Comparison of ENCODE assay signal across 8 cellular contexts in the genomic region with DNA sequence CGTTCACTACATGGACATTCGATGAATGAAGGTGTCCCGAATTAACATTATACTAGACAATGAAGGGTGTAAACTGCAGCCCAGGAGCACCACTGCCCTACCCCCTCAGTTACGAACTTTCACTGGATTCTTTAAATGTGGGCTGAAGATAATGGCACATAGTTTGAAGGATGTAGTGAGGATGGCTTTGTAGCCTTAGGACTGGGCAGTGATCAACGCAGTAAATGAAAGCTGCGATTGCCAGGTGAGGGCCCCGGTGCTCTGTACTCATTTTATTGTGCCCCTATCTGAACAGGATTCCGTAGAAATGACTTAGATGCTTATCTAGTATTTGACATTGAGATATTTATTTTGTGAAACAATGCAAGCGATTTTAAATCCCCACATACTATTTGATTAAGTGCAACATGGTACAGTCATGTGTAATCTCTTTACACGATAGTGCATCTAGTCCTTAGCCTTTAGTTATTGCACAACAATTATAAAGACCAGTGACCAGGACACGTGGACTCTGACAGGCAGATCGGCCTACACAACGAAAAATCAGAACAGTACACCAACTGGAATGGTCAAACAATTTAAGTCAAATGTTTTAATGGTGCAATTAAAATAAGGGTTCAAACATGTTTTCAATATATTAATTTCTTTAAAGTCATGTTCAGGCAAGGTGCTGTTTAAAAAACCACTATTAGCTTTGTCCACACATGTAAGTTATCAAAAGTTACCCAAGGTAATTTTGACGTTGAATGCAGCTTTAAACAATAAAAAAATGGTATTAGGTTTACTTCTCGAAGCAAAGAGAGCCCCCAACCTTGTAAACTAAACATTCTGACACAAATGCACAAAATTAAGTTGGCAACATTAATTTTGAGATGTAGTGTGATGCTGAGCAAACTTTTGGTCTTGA. TPM values are rescaled to one million over a fixed set of nuclear protein-coding genes. Genes with fewer than 3 reads are reported as not detected.
DNase-seq lines count a peak whose midpoint lies in the region; ATAC-seq and TF ChIP-seq lines count a peak whose summit lies in the region.

No MANE protein-coding gene starts in this region.

- H3K9ac ChIP-seq in HUES48 (ENCODE audit: low read depth, low read length) (peak overlapping the region; percentile 98), mesendoderm (ENCODE audit: low read length) (peak overlapping the region; percentile 97)

- intact Hi-C loops in Calu3 (cut with micrococcal nuclease; ENCODE audit: unreplicated experiment), result no loop called here
- intact Hi-C loops in ascending aorta (cut with DNase I), result loop anchor here (2.0 to 10.0 kb wide), 4 partner anchors 29 to 357 kb away; a partner anchor contains a TSS

- H3K4me1 Mint-ChIP-seq in Calu3 (ENCODE audit: low read depth, unreplicated experiment), result no peaks in the 10 kb centered on the region
- H3K4me1 Mint-ChIP-seq in activated naive CD4-positive, alpha-beta T cell treated with anti-CD3 and anti-CD28 coated beads, Interleukin-2, amount 10 ng/mL, durations not matched to agents 7 days and 5 days, result peaks cover 27% of the 10 kb centered on the region

- no peak for ATAC-seq in HG03378 (IDR thresholded peaks at IDR 0.05; ENCODE audit: unreplicated experiment)

- no peak for DNase-seq in Calu3
- no peak for DNase-seq in ascending aorta (ENCODE audit: low spot score in 2 of 2)
- peak; percentile 44 for DNase-seq in mesendoderm
- DNase-seq in activated naive CD4-positive, alpha-beta T cell treated with anti-CD3 and anti-CD28 coated beads, Interleukin-2, amount 10 ng/mL, durations not matched to agents 7 days and 5 days, result no peak
- DNase-seq in nucleus accumbens (lab: John Stamatoyannopoulos, UW), result no peak
- DNase-seq in activated effector memory CD4-positive, alpha-beta T cell treated with Interleukin-2 at 50 U/mL for 16 hours, result no peak

- no peak overlapping the region for H2AK5ac ChIP-seq in mesendoderm (ENCODE audit: low read length)

- H4K5ac ChIP-seq in mesendoderm (ENCODE audit: low read length), result no peak overlapping the region

- H3K4me2 ChIP-seq in mesendoderm (ENCODE audit: low read length), result peak overlapping the region; percentile 56

- H3K23ac ChIP-seq in mesendoderm (ENCODE audit: low read length), result no peak overlapping the region

- no peak overlapping the region for H2BK5ac ChIP-seq in mesendoderm (ENCODE audit: low read length)

- H2BK120ac ChIP-seq in mesendoderm (ENCODE audit: low read depth, low read length), result no peak overlapping the region

- H3K27ac ChIP-seq in HUES48 (ENCODE audit: low read depth, low read length) (peak overlapping the region; percentile 99), ascending aorta (peak overlapping the region; percentile 35 to 85), mesendoderm (ENCODE audit: low read depth, low read length) (peak overlapping the region; percentile 53)

- H3K56ac ChIP-seq in mesendoderm (ENCODE audit: low read length), result peak overlapping the region; percentile 98

- no peaks in the 10 kb centered on the region for H3K9me3 Mint-ChIP-seq in Calu3 (ENCODE audit: low read depth, unreplicated experiment)
- no peaks in the 10 kb centered on the region for H3K9me3 Mint-ChIP-seq in activated naive CD4-positive, alpha-beta T cell treated with anti-CD3 and anti-CD28 coated beads, Interleukin-2, amount 10 ng/mL, durations not matched to agents 7 days and 5 days

- no peaks in the 10 kb centered on the region for H3K79me1 ChIP-seq in mesendoderm (ENCODE audit: low read length)

- no peak overlapping the region for H3K4ac ChIP-seq in mesendoderm (ENCODE audit: low read depth, low read length)

- peaks cover 3% of the 10 kb centered on the region for H3K79me2 ChIP-seq in mesendoderm (ENCODE audit: control insufficient read depth, insufficient read depth, low read length)

- H3K4me1 ChIP-seq in HUES48 (ENCODE audit: control insufficient read depth, insufficient read depth, low read length) (peaks cover 13% of the 10 kb centered on the region), ascending aorta (peaks cover 3 to 19% of the 10 kb centered on the region in 2 donors), mesendoderm (ENCODE audit: control insufficient read depth, low read depth, low read length) (no peaks in the 10 kb centered on the region)

- no peak overlapping the region for H3K18ac ChIP-seq in mesendoderm (ENCODE audit: low read length)

- H3K9me3 ChIP-seq in HUES48 (ENCODE audit: control insufficient read depth, insufficient read depth, low read length), result no peaks in the 10 kb centered on the region
- H3K9me3 ChIP-seq in ascending aorta, result no peaks in the 10 kb centered on the region

- H3K4me3 ChIP-seq in HUES48 (ENCODE audit: low read depth, low read length) (peak overlapping the region; percentile 89), ascending aorta (peak overlapping the region; percentile 76 to 90), mesendoderm (ENCODE audit: low read length) (peak overlapping the region; percentile 82)

- no TSS peak for BruUV-seq in Calu3 (replicated peaks; lab: Mats Ljungman, UMichigan)

- peaks cover 18% of the 10 kb centered on the region for H3K36me3 Mint-ChIP-seq in Calu3 (ENCODE audit: insufficient read depth, unreplicated experiment)
- H3K36me3 Mint-ChIP-seq in activated naive CD4-positive, alpha-beta T cell treated with anti-CD3 and anti-CD28 coated beads, Interleukin-2, amount 10 ng/mL, durations not matched to agents 7 days and 5 days, result peaks cover 26% of the 10 kb centered on the region

- CTCF ChIA-PET in Calu3 (lab: Charles Lee), result no interaction called here
- CTCF ChIA-PET in activated naive CD4-positive, alpha-beta T cell treated with anti-CD3 and anti-CD28 coated beads, Interleukin-2, amount 10 ng/mL, durations not matched to agents 7 days and 5 days (lab: Charles Lee), result interaction anchor here (1.1 to 6.0 kb wide), 4 partner anchors 122 to 273 kb away, joined by 3 to 25 read pairs (median 4); no protein-coding TSS in a partner anchor

- TF ChIP-seq CTCF in Calu3 (IDR thresholded peaks at IDR 0.05; ENCODE audit: unreplicated experiment) (no peak), ascending aorta (IDR thresholded peaks at IDR 0.05) (no peak)

- no peak overlapping the region for H4K8ac ChIP-seq in mesendoderm (ENCODE audit: low read depth, low read length)

- peaks cover 27% of the 10 kb centered on the region for H3K36me3 ChIP-seq in HUES48 (ENCODE audit: control insufficient read depth, insufficient read depth, low read length)
- H3K36me3 ChIP-seq in ascending aorta, result peaks cover 0 to 9% of the 10 kb centered on the region in 2 donors
- no peaks in the 10 kb centered on the region for H3K36me3 ChIP-seq in mesendoderm (ENCODE audit: control insufficient read depth, insufficient read depth, low read length)

- no peaks in the 10 kb centered on the region for H3K27me3 Mint-ChIP-seq in Calu3 (ENCODE audit: unreplicated experiment)
- no peaks in the 10 kb centered on the region for H3K27me3 Mint-ChIP-seq in activated naive CD4-positive, alpha-beta T cell treated with anti-CD3 and anti-CD28 coated beads, Interleukin-2, amount 10 ng/mL, durations not matched to agents 7 days and 5 days

- H3K27ac Mint-ChIP-seq in Calu3 (ENCODE audit: unreplicated experiment), result peak overlapping the region; percentile 68
- no peak overlapping the region for H3K27ac Mint-ChIP-seq in activated naive CD4-positive, alpha-beta T cell treated with anti-CD3 and anti-CD28 coated beads, Interleukin-2, amount 10 ng/mL, durations not matched to agents 7 days and 5 days

- H3K27me3 ChIP-seq in HUES48 (ENCODE audit: control insufficient read depth, insufficient read depth, low read length), result no peaks in the 10 kb centered on the region
- no peaks in the 10 kb centered on the region for H3K27me3 ChIP-seq in ascending aorta
- no peaks in the 10 kb centered on the region for H3K27me3 ChIP-seq in mesendoderm (ENCODE audit: insufficient read depth, low read length, poor library complexity)

- H3K4me3 Mint-ChIP-seq in Calu3 (ENCODE audit: low read depth, unreplicated experiment), result no peak overlapping the region
- no peak overlapping the region for H3K4me3 Mint-ChIP-seq in activated naive CD4-positive, alpha-beta T cell treated with anti-CD3 and anti-CD28 coated beads, Interleukin-2, amount 10 ng/mL, durations not matched to agents 7 days and 5 days

- H2BK15ac ChIP-seq in mesendoderm (replicated peaks; ENCODE audit: low read depth), result no peak overlapping the region

- no CpG with 5 or more reads among the region's 15 CpGs for WGBS in mesendoderm (ENCODE audit: extremely low coverage, insufficient coverage, low lambda C conversion rate)

RNA-seq across cellular contexts. Expression of a gene that starts 17.4 kb away (rescaled TPM):
- total RNA-seq in Calu3 (2022) (16.5 and 17.3 TPM in 2 replicates), ascending aorta (26.5 TPM)
- 3.3 TPM for polyA plus RNA-seq in mesendoderm (2013, experiment 1 of 2)
- 2.9 TPM for polyA plus RNA-seq in mesendoderm (2013, experiment 2 of 2)
